Comparison of ENCODE assay signal across 1 cellular context in the genomic region with DNA sequence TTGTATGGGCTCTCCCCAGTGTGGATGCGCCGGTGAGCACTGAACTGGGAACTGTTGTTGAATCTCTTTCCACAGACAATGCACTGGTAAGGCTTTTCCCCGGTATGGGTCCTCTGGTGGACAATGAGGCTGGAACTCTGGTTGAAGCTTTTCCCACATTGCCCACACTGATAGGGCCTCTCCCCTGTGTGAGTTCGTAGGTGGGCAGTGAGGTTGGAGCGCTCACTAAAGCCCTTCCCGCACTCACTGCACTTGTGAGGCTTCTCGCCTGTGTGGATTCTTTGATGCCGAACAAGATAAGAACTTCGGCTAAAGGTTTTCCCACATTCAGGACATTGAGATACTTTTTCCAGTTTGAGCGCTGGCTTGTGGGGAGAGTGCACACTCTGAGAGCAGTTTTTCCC.
TF ChIP-seq lines count a peak whose summit lies in the region.

No MANE protein-coding gene starts in this region.

TF ChIP-seq in K562, 482 proteins besides CTCF, POLR2A, EP300 and RAD21 (continued from another document):
- TF ChIP-seq, protein P1, sequence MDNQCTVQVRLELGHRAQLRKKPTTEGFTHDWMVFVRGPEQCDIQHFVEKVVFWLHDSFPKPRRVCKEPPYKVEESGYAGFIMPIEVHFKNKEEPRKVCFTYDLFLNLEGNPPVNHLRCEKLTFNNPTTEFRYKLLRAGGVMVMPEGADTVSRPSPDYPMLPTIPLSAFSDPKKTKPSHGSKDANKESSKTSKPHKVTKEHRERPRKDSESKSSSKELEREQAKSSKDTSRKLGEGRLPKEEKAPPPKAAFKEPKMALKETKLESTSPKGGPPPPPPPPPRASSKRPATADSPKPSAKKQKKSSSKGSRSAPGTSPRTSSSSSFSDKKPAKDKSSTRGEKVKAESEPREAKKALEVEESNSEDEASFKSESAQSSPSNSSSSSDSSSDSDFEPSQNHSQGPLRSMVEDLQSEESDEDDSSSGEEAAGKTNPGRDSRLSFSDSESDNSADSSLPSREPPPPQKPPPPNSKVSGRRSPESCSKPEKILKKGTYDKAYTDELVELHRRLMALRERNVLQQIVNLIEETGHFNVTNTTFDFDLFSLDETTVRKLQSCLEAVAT (IDR thresholded peaks at IDR 0.05): no peak
- peak; percentile 74; the same call in 1 of the 2 replicates for TF ChIP-seq MTA3 (IDR thresholded peaks at IDR 0.05; ENCODE audit: borderline replicate concordance)
- TF ChIP-seq TRIM28 (IDR thresholded peaks at IDR 0.05): peak; percentile 100
- TF ChIP-seq MIER1 (IDR thresholded peaks at IDR 0.05; ENCODE audit: low read depth): 0 out of 2 replicates have a peak, but pooled peaks have one; percentile 24
